1 cellular context compared by ENCODE assay signal in genomic region chrX:130716822-130717405, GRCh38.
TF ChIP-seq lines count a peak whose summit lies in the region.

No MANE protein-coding gene starts in this region.

TF ChIP-seq in GM23338, 12 proteins besides CTCF, POLR2A, EP300 and RAD21 (continued from another document):
- TF ChIP-seq JUNB (IDR thresholded peaks at IDR 0.05; ENCODE audit: unreplicated experiment) (no peak), ZNF114 (CRISPR knock-in tag; IDR thresholded peaks at IDR 0.05) (no peak)
